1 cellular context compared by ENCODE assay signal in genomic region chr17:53626286-53626685, GRCh38.
A peak's percentile ranks its signal among the peaks of the same experiment; 100 is the strongest.
TF ChIP-seq lines count a peak whose summit lies in the region.

No MANE protein-coding gene starts in this region.

TF ChIP-seq in SK-N-SH, 30 proteins besides CTCF, POLR2A, EP300 and RAD21 (continued from another document):
- TF ChIP-seq ZBTB33 (IDR thresholded peaks at IDR 0.05; ENCODE audit: borderline replicate concordance, low read depth) (0 out of 2 replicates have a peak, but pooled peaks have one; percentile 27), RCOR1 (IDR thresholded peaks at IDR 0.05; ENCODE audit: low read length) (no peak), MEF2A (IDR thresholded peaks at IDR 0.05; ENCODE audit: borderline replicate concordance, low read depth) (peak; percentile 99), RXRA (IDR thresholded peaks at IDR 0.05; ENCODE audit: borderline replicate concordance, low read depth) (peak; percentile 44; the same call in 1 of the 2 replicates), TCF12 (IDR thresholded peaks at IDR 0.05) (peak; percentile 77), NRF1 (IDR thresholded peaks at IDR 0.05; ENCODE audit: low read depth, low read length) (no peak), FOXM1 (IDR thresholded peaks at IDR 0.05; ENCODE audit: low read depth) (no peak), IRF3 (IDR thresholded peaks at IDR 0.05; ENCODE audit: low read depth, low read length) (no peak), REST (IDR thresholded peaks at IDR 0.05; ENCODE audit: low read depth, low read length) (no peak), TAF1 (IDR thresholded peaks at IDR 0.05; ENCODE audit: borderline replicate concordance, low read depth, low read length) (no peak), MAX (IDR thresholded peaks at IDR 0.05; ENCODE audit: low read depth) (no peak), MXI1 (IDR thresholded peaks at IDR 0.05; ENCODE audit: low read depth, low read length) (no peak), TEAD4 (IDR thresholded peaks at IDR 0.05; ENCODE audit: borderline replicate concordance, insufficient read depth) (peak; percentile 43; the same call in 1 of the 2 replicates), YY1 (IDR thresholded peaks at IDR 0.05; ENCODE audit: low read depth) (no peak), NFIC (IDR thresholded peaks at IDR 0.05; ENCODE audit: borderline replicate concordance) (peak; percentile 23; the same call in 1 of the 2 replicates), JUND (IDR thresholded peaks at IDR 0.05) (peak; percentile 87)
TF ChIP-seq in SK-N-SH: peak in this region for 10.
